In the genomic region with DNA sequence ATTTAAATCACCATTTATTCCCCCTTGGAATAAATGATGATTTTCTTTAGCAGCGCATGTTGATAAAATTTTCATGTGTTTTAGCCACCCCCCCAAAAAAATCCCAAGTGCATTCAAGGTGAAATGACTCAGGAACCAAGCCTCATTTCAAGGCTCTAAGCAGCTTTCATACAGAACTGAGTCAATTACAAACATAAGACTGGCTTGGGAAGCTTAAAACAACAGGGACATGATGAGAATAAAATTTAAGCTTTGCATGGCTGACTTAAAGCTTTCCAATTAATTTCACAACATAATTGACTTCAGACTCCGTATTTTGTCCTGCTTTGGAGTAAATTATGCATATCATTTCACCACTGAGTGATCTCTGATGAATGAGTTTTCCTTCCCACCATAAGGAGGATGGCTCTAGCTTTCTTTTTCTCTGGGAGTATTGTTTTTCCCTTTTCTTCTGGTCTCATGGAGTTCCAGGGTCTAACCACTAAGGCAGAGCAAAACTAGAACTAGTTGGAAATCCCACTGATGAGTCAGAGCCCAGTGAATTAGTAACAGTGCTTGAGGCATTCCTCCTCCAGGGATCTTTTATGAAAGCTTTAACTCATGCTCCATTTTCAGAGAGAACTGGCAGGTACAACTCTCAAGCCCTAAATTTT, we compare ENCODE assay signal across 9 cellular contexts.
A peak's percentile ranks its signal among the peaks of the same experiment; 100 is the strongest.
DNase-seq lines count a peak whose midpoint lies in the region; FAIRE-seq and TF ChIP-seq lines count a peak whose summit lies in the region.
"Had no signal": no experiment of that assay in that cellular context is flagged by ENCODE, and none has a peak within 500 bp of the region (broad histone marks: within the 10 kb centered on the region; RNA-seq: fewer than 3 reads in every experiment).

No MANE protein-coding gene starts in this region.

- no peak for TF ChIP-seq POLR2A in thyroid gland (IDR thresholded peaks at IDR 0.05)

- peak; percentile 58 for DNase-seq in AG08396 (ENCODE audit: low spot score)
- peak; percentile 43 for DNase-seq in HPDE6-E6E7 (ENCODE audit: extremely low spot score)
- DNase-seq in activated T-helper 1 cell treated with anti-CD3 and anti-CD28 coated beads, Interleukin-12 subunit alpha, Interleukin-12 subunit beta, Interleukin-2, Interleukin-4 antibody, amounts not matched to agents 30 ng/mL and 10 ng/mL and 1 ng/mL, durations not matched to agents 14 hours and 24 hours and 36 hours (ENCODE audit: low spot score) = no peak
- peak; percentile 44 for DNase-seq in keratinocyte (ENCODE audit: low read depth, low spot score)
- DNase-seq in NCI-H524 (lab: John Stamatoyannopoulos, UW) = no peak
- DNase-seq in stimulated activated CD4-positive, alpha-beta T cell treated with anti-CD3 and anti-CD28 coated beads, Interleukin-1b, Interleukin-23, amount 100 ng/mL, for 48 hours = no peak
- no peak for DNase-seq in RPMI8226
- DNase-seq in thyroid gland = no peak
- DNase-seq: NCI-H1436 had no signal

- H3K36me3 ChIP-seq in keratinocyte (ENCODE audit: control insufficient read depth in 2 of 2, extremely low read depth in 1 of 2, insufficient read depth in 2 of 2, low read length in 2 of 2) = no peaks in the 10 kb centered on the region
- H3K36me3 ChIP-seq in thyroid gland = no peaks in the 10 kb centered on the region

- no peaks in the 10 kb centered on the region for H4K20me1 ChIP-seq in keratinocyte (ENCODE audit: control insufficient read depth, extremely low read depth, insufficient read depth, low read length)

- H3K27ac ChIP-seq in keratinocyte (ENCODE audit: control insufficient read depth, insufficient read depth, low read length) (peak overlapping the region; percentile 71), thyroid gland (peak overlapping the region in 1 of 3 donors; percentile 22)

- peaks cover 3% of the 10 kb centered on the region for H3K9me3 ChIP-seq in keratinocyte (ENCODE audit: control insufficient read depth, low read depth, low read length)
- H3K9me3 ChIP-seq in thyroid gland = no peaks in the 10 kb centered on the region

- peak overlapping the region; percentile 61 for H2AFZ ChIP-seq in keratinocyte (ENCODE audit: control insufficient read depth, low read length)

- H3K9me3 Mint-ChIP-seq in activated T-helper 1 cell treated with anti-CD3 and anti-CD28 coated beads, Interleukin-12 subunit alpha, Interleukin-12 subunit beta, Interleukin-2, Interleukin-4 antibody, amounts not matched to agents 30 ng/mL and 10 ng/mL and 1 ng/mL, durations not matched to agents 14 hours and 24 hours and 36 hours = peaks cover 24% of the 10 kb centered on the region

- H3K4me3 ChIP-seq in keratinocyte (ENCODE audit: control insufficient read depth in 2 of 3, extremely low read depth in 1 of 3, insufficient read depth in 2 of 3, low read depth in 1 of 3, low read length in 3 of 3) (no peak overlapping the region), thyroid gland (replicated peaks in 1 of 3) (no peak overlapping the region)

- peak; percentile 88 for FAIRE-seq in keratinocyte (lab: Jason Lieb, UNC)

- H3K4me1 ChIP-seq in keratinocyte (ENCODE audit: control insufficient read depth, extremely low read depth, insufficient read depth, low read length) (peaks cover 46% of the 10 kb centered on the region), thyroid gland (peaks cover 0 to 8% of the 10 kb centered on the region in 2 donors)

- H3K36me3 Mint-ChIP-seq in activated T-helper 1 cell treated with anti-CD3 and anti-CD28 coated beads, Interleukin-12 subunit alpha, Interleukin-12 subunit beta, Interleukin-2, Interleukin-4 antibody, amounts not matched to agents 30 ng/mL and 10 ng/mL and 1 ng/mL, durations not matched to agents 14 hours and 24 hours and 36 hours (ENCODE audit: low read depth) = peaks cover 15% of the 10 kb centered on the region

- H3K9ac ChIP-seq in keratinocyte (ENCODE audit: control insufficient read depth, extremely low read depth, insufficient read depth, low read length) = no peak overlapping the region

- no peaks in the 10 kb centered on the region for H3K27me3 ChIP-seq in keratinocyte (ENCODE audit: control insufficient read depth, extremely low read depth, insufficient read depth, low read length)
- no peaks in the 10 kb centered on the region for H3K27me3 ChIP-seq in thyroid gland

- H3K79me2 ChIP-seq in keratinocyte (ENCODE audit: control insufficient read depth, insufficient read depth, low read length) = no peaks in the 10 kb centered on the region

- H3K4me2 ChIP-seq in keratinocyte (ENCODE audit: control insufficient read depth, extremely low read depth, insufficient read depth, low read depth, low read length) = peak overlapping the region; percentile 15

- 66 to 81% methylated on average over 2 of the region's 2 CpGs for WGBS in thyroid gland, 2 donors

- H3K27ac Mint-ChIP-seq in activated T-helper 1 cell treated with anti-CD3 and anti-CD28 coated beads, Interleukin-12 subunit alpha, Interleukin-12 subunit beta, Interleukin-2, Interleukin-4 antibody, amounts not matched to agents 30 ng/mL and 10 ng/mL and 1 ng/mL, durations not matched to agents 14 hours and 24 hours and 36 hours = peak overlapping the region; percentile 10

- H3K9me1 ChIP-seq in keratinocyte (ENCODE audit: control insufficient read depth, extremely low read depth, insufficient read depth, low read length) = no peaks in the 10 kb centered on the region

- intact Hi-C loops in activated T-helper 1 cell treated with anti-CD3 and anti-CD28 coated beads, Interleukin-12 subunit alpha, Interleukin-12 subunit beta, Interleukin-2, Interleukin-4 antibody, amounts not matched to agents 30 ng/mL and 10 ng/mL and 1 ng/mL, durations not matched to agents 14 hours and 24 hours and 36 hours (cut with micrococcal nuclease) = loop anchor here (5.0 kb wide), 1 partner anchor 621 kb away; no protein-coding TSS in a partner anchor
- intact Hi-C loops in thyroid gland (cut with DNase I) = no loop called here

- H3K4me1 Mint-ChIP-seq in activated T-helper 1 cell treated with anti-CD3 and anti-CD28 coated beads, Interleukin-12 subunit alpha, Interleukin-12 subunit beta, Interleukin-2, Interleukin-4 antibody, amounts not matched to agents 30 ng/mL and 10 ng/mL and 1 ng/mL, durations not matched to agents 14 hours and 24 hours and 36 hours (ENCODE audit: low read depth) = peaks cover 54% of the 10 kb centered on the region

- dilution Hi-C loops in keratinocyte (cut with MboI; ENCODE audit: extremely low pct_ligation_motif_present, low sequenced_read_pairs) = no loop called here

- no peak overlapping the region for H3K4me3 Mint-ChIP-seq in activated T-helper 1 cell treated with anti-CD3 and anti-CD28 coated beads, Interleukin-12 subunit alpha, Interleukin-12 subunit beta, Interleukin-2, Interleukin-4 antibody, amounts not matched to agents 30 ng/mL and 10 ng/mL and 1 ng/mL, durations not matched to agents 14 hours and 24 hours and 36 hours

- TF ChIP-seq CTCF in keratinocyte (optimal IDR thresholded peaks at IDR 0.05 in 1 of 3, IDR thresholded peaks at IDR 0.05 in 1 of 3, conservative IDR thresholded peaks at IDR 0.05 in 1 of 3; ENCODE audit: extremely low read depth in 1 of 3, insufficient read depth in 2 of 3, low read length in 3 of 3) = no peak
- TF ChIP-seq CTCF in thyroid gland (IDR thresholded peaks at IDR 0.05) = no peak

- H3K27me3 Mint-ChIP-seq in activated T-helper 1 cell treated with anti-CD3 and anti-CD28 coated beads, Interleukin-12 subunit alpha, Interleukin-12 subunit beta, Interleukin-2, Interleukin-4 antibody, amounts not matched to agents 30 ng/mL and 10 ng/mL and 1 ng/mL, durations not matched to agents 14 hours and 24 hours and 36 hours (ENCODE audit: insufficient read depth) = no peaks in the 10 kb centered on the region

Comparison
In these comparisons a context has a peak if more than half of its experiments do, and no peak if none do; other contexts are left out.
1. DNase-seq: peak in AG08396 (single experiment), HPDE6-E6E7 (single experiment) and keratinocyte (single experiment); none in activated T-helper 1 cell treated with anti-CD3 and anti-CD28 coated beads, Interleukin-12 subunit alpha, Interleukin-12 subunit beta, Interleukin-2, Interleukin-4 antibody, amounts not matched to agents 30 ng/mL and 10 ng/mL and 1 ng/mL, durations not matched to agents 14 hours and 24 hours and 36 hours (single experiment), NCI-H524 (0 of 2), stimulated activated CD4-positive, alpha-beta T cell treated with anti-CD3 and anti-CD28 coated beads, Interleukin-1b, Interleukin-23, amount 100 ng/mL, for 48 hours (single experiment), RPMI8226 (single experiment) and thyroid gland (0 of 2).